In genomic region chr2:237254911-237255578, GRCh38 we compare ENCODE assay signal across 12 cellular contexts.
A peak's percentile ranks its signal among the peaks of the same experiment; 100 is the strongest.
DNase-seq lines count a peak whose midpoint lies in the region; ATAC-seq and TF ChIP-seq lines count a peak whose summit lies in the region.
"Had no signal": no experiment of that assay in that cellular context is flagged by ENCODE, and none has a peak within 500 bp of the region (broad histone marks: within the 10 kb centered on the region; RNA-seq: fewer than 3 reads in every experiment).

No MANE protein-coding gene starts in this region.

- 58% methylated on average over 2 of the region's 2 CpGs for WGBS in esophagus muscularis mucosa
- 86 to 93% (median 88%) methylated on average over 2 of the region's 2 CpGs for WGBS in psoas muscle, 3 donors

- H3K79me2 ChIP-seq in PC-3 (ENCODE audit: low read length), result no peaks in the 10 kb centered on the region

- no peak overlapping the region for H3K4me3 Mint-ChIP-seq in activated naive CD8-positive, alpha-beta T cell treated with anti-CD3 and anti-CD28 coated beads, Interleukin-2, amount 50 U/mL, for 24 hours
- H3K4me3 Mint-ChIP-seq: CD14-positive monocyte had no signal

- intact Hi-C loops in PC-3 (cut with micrococcal nuclease) (loop anchor here (5.0 kb wide), 1 partner anchor 67 kb away; no protein-coding TSS in a partner anchor), esophagus muscularis mucosa (cut with DNase I) (no loop called here), psoas muscle (cut with DNase I) (loop anchor here in 1 of 2 donors (5.0 kb wide), 1 partner anchor 53 kb away; no protein-coding TSS in a partner anchor)

- peaks cover 6% of the 10 kb centered on the region for H3K4me1 Mint-ChIP-seq in activated naive CD8-positive, alpha-beta T cell treated with anti-CD3 and anti-CD28 coated beads, Interleukin-2, amount 50 U/mL, for 24 hours

- ATAC-seq in PC-3 (peak; percentile 11; the same call in 1 of the 2 replicates), psoas muscle (no peak), HG03175 (IDR thresholded peaks at IDR 0.05; ENCODE audit: unreplicated experiment) (no peak)
- no peak for ATAC-seq in activated naive CD8-positive, alpha-beta T cell treated with anti-CD3 and anti-CD28 coated beads, Interleukin-2, amount 50 U/mL, for 24 hours

- CTCF ChIA-PET in PC-3 (lab: Charles Lee), result no interaction called here

- H2AFZ ChIP-seq in PC-3 (ENCODE audit: low read length), result no peak overlapping the region

- DNase-seq in COLO829 (ENCODE audit: low spot score) (peak; percentile 23), PC-3 (peak; percentile 63), esophagus muscularis mucosa (ENCODE audit: extremely low spot score) (no peak), psoas muscle (no peak), NCI-H526 (lab: John Stamatoyannopoulos, UW) (no peak), DMS153 (lab: John Stamatoyannopoulos, UW) (no peak)
- DNase-seq in activated naive CD8-positive, alpha-beta T cell treated with anti-CD3 and anti-CD28 coated beads, Interleukin-2, amount 50 U/mL, for 24 hours, result no peak
- DNase-seq: left cardiac atrium, T-helper 9 cell, testis had no signal

- H3K27ac Mint-ChIP-seq in activated naive CD8-positive, alpha-beta T cell treated with anti-CD3 and anti-CD28 coated beads, Interleukin-2, amount 50 U/mL, for 24 hours, result no peak overlapping the region
- H3K27ac Mint-ChIP-seq: CD14-positive monocyte had no signal

- H3K9me2 ChIP-seq in PC-3 (replicated peaks; ENCODE audit: low read length), result no peaks in the 10 kb centered on the region

- H4K20me1 ChIP-seq in PC-3 (ENCODE audit: low read length), result no peaks in the 10 kb centered on the region

- H3K36me3 Mint-ChIP-seq in activated naive CD8-positive, alpha-beta T cell treated with anti-CD3 and anti-CD28 coated beads, Interleukin-2, amount 50 U/mL, for 24 hours (ENCODE audit: low read depth), result no peaks in the 10 kb centered on the region
- H3K36me3 Mint-ChIP-seq: CD14-positive monocyte had no signal

- no peaks in the 10 kb centered on the region for H3K9me3 Mint-ChIP-seq in activated naive CD8-positive, alpha-beta T cell treated with anti-CD3 and anti-CD28 coated beads, Interleukin-2, amount 50 U/mL, for 24 hours

- peak overlapping the region; percentile 6 for H3K4me2 ChIP-seq in PC-3 (ENCODE audit: low read length)

- H3K4me3 ChIP-seq in PC-3 (ENCODE audit: low read length) (no peak overlapping the region), esophagus muscularis mucosa (no peak overlapping the region), psoas muscle (no peak overlapping the region)
- H3K4me3 ChIP-seq: testis had no signal

- H3K27me3 ChIP-seq in PC-3 (ENCODE audit: low read length) (no peaks in the 10 kb centered on the region), esophagus muscularis mucosa (no peaks in the 10 kb centered on the region), psoas muscle (ENCODE audit: insufficient read depth in 3 of 3, low read length in 2 of 3) (no peaks in the 10 kb centered on the region)
- H3K27me3 ChIP-seq: testis had no signal

- no peaks in the 10 kb centered on the region for H3K9me3 ChIP-seq in PC-3 (ENCODE audit: low read length)
- H3K9me3 ChIP-seq in esophagus muscularis mucosa, result no peaks in the 10 kb centered on the region
- H3K9me3 ChIP-seq in psoas muscle, result no peaks in the 10 kb centered on the region
- H3K9me3 ChIP-seq: testis had no signal

- no peak for TF ChIP-seq POLR2A in esophagus muscularis mucosa (IDR thresholded peaks at IDR 0.05; ENCODE audit: low read depth)

- POLR2A ChIA-PET in PC-3 (lab: Charles Lee; ENCODE audit: unreplicated experiment), result interaction anchor here (0.5 to 1.0 kb wide), 3 partner anchors 10 to 436 kb away, joined by 3 to 4 read pairs (median 3); no protein-coding TSS in a partner anchor

- peaks cover 10% of the 10 kb centered on the region for H3K27me3 Mint-ChIP-seq in activated naive CD8-positive, alpha-beta T cell treated with anti-CD3 and anti-CD28 coated beads, Interleukin-2, amount 50 U/mL, for 24 hours

- H3F3A ChIP-seq in PC-3 (ENCODE audit: low read length, unreplicated experiment), result no peaks in the 10 kb centered on the region

- no TSS peak for BruUV-seq in PC-3 (replicated peaks; lab: Mats Ljungman, UMichigan)

- H3K9ac ChIP-seq in PC-3 (ENCODE audit: low read length), result no peak overlapping the region

- TF ChIP-seq CTCF in PC-3 (conservative IDR thresholded peaks at IDR 0.05; ENCODE audit: low read depth, low read length), result no peak
- TF ChIP-seq CTCF in esophagus muscularis mucosa (IDR thresholded peaks at IDR 0.05), result no peak
- no peak for TF ChIP-seq CTCF in psoas muscle (IDR thresholded peaks at IDR 0.05)

- TF ChIP-seq EP300 in esophagus muscularis mucosa (IDR thresholded peaks at IDR 0.05), result no peak

- H3K4me1 ChIP-seq in PC-3 (ENCODE audit: insufficient read depth, low read length) (peaks cover 52% of the 10 kb centered on the region), esophagus muscularis mucosa (peaks cover 4 to 63% (median 58%) of the 10 kb centered on the region in 4 donors), psoas muscle (peaks cover 7% of the 10 kb centered on the region)

- no peaks in the 10 kb centered on the region for H3K36me3 ChIP-seq in PC-3 (ENCODE audit: low read depth, low read length)
- no peaks in the 10 kb centered on the region for H3K36me3 ChIP-seq in esophagus muscularis mucosa
- H3K36me3 ChIP-seq in psoas muscle (ENCODE audit: insufficient read depth in 1 of 2, low read depth in 1 of 2), result no peaks in the 10 kb centered on the region

- H3K27ac ChIP-seq in PC-3 (ENCODE audit: low read length), result peak overlapping the region; percentile 88
- peak overlapping the region; percentile 63 to 69 (median 67) for H3K27ac ChIP-seq in esophagus muscularis mucosa (replicated peaks in 1 of 4)
- H3K27ac ChIP-seq in psoas muscle, result peak overlapping the region; percentile 36

Comparison
In these comparisons a context has a peak if more than half of its experiments do, and no peak if none do; other contexts are left out.
1. DNase-seq: peak in COLO829 (single experiment) and PC-3 (single experiment); none in esophagus muscularis mucosa (single experiment), psoas muscle (0 of 2), NCI-H526 (0 of 2), DMS153 (single experiment) and activated naive CD8-positive, alpha-beta T cell treated with anti-CD3 and anti-CD28 coated beads, Interleukin-2, amount 50 U/mL, for 24 hours (single experiment).
2. H3K27ac ChIP-seq: peak in every context shown above with its lines; median percentile 88 in PC-3; 67 in esophagus muscularis mucosa; 36 in psoas muscle.